ENCODE assay signal across 22 cellular contexts in genomic region chrX:38183577-38183976, GRCh38. TPM values are rescaled to one million over a fixed set of nuclear protein-coding genes. Genes with fewer than 3 reads are reported as not detected.
DNase-seq lines count a peak whose midpoint lies in the region; ATAC-seq, FAIRE-seq and TF ChIP-seq lines count a peak whose summit lies in the region.
"Had no signal": no experiment of that assay in that cellular context is flagged by ENCODE, and none has a peak within 500 bp of the region (broad histone marks: within the 10 kb centered on the region; RNA-seq: fewer than 3 reads in every experiment).

No MANE protein-coding gene starts in this region.

- CTCF ChIA-PET in IMR-90 (lab: Yijun Ruan, JAX), result interaction anchor here (1.0 kb wide), 2 partner anchors 9 to 143 kb away, joined by 4 read pairs; partner anchors contain the start of gene RPGR

- H2AK5ac ChIP-seq in IMR-90 (ENCODE audit: low read depth, low read length) (no peak overlapping the region), H9 (ENCODE audit: insufficient read length, low read length) (no peak overlapping the region)

- H3K36me3 Mint-ChIP-seq in astrocyte (ENCODE audit: low read depth, unreplicated experiment), result no peaks in the 10 kb centered on the region
- no peaks in the 10 kb centered on the region; a peak in 2 of 7 replicates for H3K36me3 Mint-ChIP-seq in H9 (ENCODE audit: insufficient read depth in 1 of 3, low read depth in 3 of 3)
- no peaks in the 10 kb centered on the region for H3K36me3 Mint-ChIP-seq in T-helper 2 cell treated with Interferon-gamma antibody and Interleukin-4, amounts not matched to agents 5 μg/mL and 100 μg/mL, for 36 hours (ENCODE audit: low read depth)
- H3K36me3 Mint-ChIP-seq: CD4-positive, alpha-beta memory T cell had no signal

- H3K4me1 ChIP-seq in IMR-90 (ENCODE audit: control insufficient read depth, insufficient read depth, low read length), result no peaks in the 10 kb centered on the region
- H3K4me1 ChIP-seq in astrocyte (ENCODE audit: insufficient read depth, low read length), result no peaks in the 10 kb centered on the region
- no peaks in the 10 kb centered on the region for H3K4me1 ChIP-seq in H9 (ENCODE audit: insufficient read depth, low read length)
- H3K4me1 ChIP-seq: Peyer's patch had no signal

- H3K4me3 ChIP-seq in AG10803 (ENCODE audit: low read length), result no peak overlapping the region
- no peak overlapping the region for H3K4me3 ChIP-seq in IMR-90 (ENCODE audit: insufficient read depth, low read depth, low read length)
- H3K4me3 ChIP-seq in astrocyte (ENCODE audit: insufficient read depth, low read depth, low read length), result no peak overlapping the region
- H3K4me3 ChIP-seq in fibroblast of the aortic adventitia (ENCODE audit: low read depth, low read length), result no peak overlapping the region
- H3K4me3 ChIP-seq: BLaER1, MG63, Peyer's patch, SK-N-MC had no signal

- intact Hi-C loops in IMR-90 (cut with micrococcal nuclease), result no loop called here

- H3K27me3 Mint-ChIP-seq in astrocyte (ENCODE audit: low read depth, unreplicated experiment) (no peaks in the 10 kb centered on the region), H9 (ENCODE audit: low read depth) (peaks cover 1% of the 10 kb centered on the region; the same call in 1 of the 2 replicates)
- H3K27me3 Mint-ChIP-seq in T-helper 2 cell treated with Interferon-gamma antibody and Interleukin-4, amounts not matched to agents 5 μg/mL and 100 μg/mL, for 36 hours (ENCODE audit: low read depth), result peaks cover 3% of the 10 kb centered on the region

- H3K79me1 ChIP-seq in IMR-90 (ENCODE audit: low read depth in 1 of 2, low read length in 2 of 2) (no peaks in the 10 kb centered on the region), H9 (ENCODE audit: insufficient read depth, low read depth, low read length, poor library complexity, severe bottlenecking) (no peaks in the 10 kb centered on the region)

- peaks cover 13% of the 10 kb centered on the region for H3K79me2 ChIP-seq in astrocyte (ENCODE audit: insufficient read depth, low read length)
- H3K79me2 ChIP-seq in H9 (ENCODE audit: insufficient read depth, low read length), result no peaks in the 10 kb centered on the region

- H3K27ac Mint-ChIP-seq in astrocyte (ENCODE audit: unreplicated experiment) (no peak overlapping the region), H9 (no peak overlapping the region)
- no peak overlapping the region for H3K27ac Mint-ChIP-seq in T-helper 2 cell treated with Interferon-gamma antibody and Interleukin-4, amounts not matched to agents 5 μg/mL and 100 μg/mL, for 36 hours
- H3K27ac Mint-ChIP-seq: CD4-positive, alpha-beta memory T cell; HFFc6 had no signal

- H3K4me3 Mint-ChIP-seq in astrocyte (ENCODE audit: unreplicated experiment) (no peak overlapping the region), H9 (no peak overlapping the region)
- H3K4me3 Mint-ChIP-seq in T-helper 2 cell treated with Interferon-gamma antibody and Interleukin-4, amounts not matched to agents 5 μg/mL and 100 μg/mL, for 36 hours, result no peak overlapping the region
- H3K4me3 Mint-ChIP-seq: CD4-positive, alpha-beta memory T cell; HFFc6 had no signal

- H3K9me1 ChIP-seq in IMR-90 (ENCODE audit: insufficient read depth, low read length), result no peaks in the 10 kb centered on the region

- no peak overlapping the region for H2BK5ac ChIP-seq in IMR-90 (ENCODE audit: low read depth, low read length, poor library complexity, severe bottlenecking)
- no peak overlapping the region for H2BK5ac ChIP-seq in H9 (ENCODE audit: insufficient read length, low read length)

- TF ChIP-seq RAD21 in IMR-90 (IDR thresholded peaks at IDR 0.05; ENCODE audit: low read length), result no peak

- POLR2A ChIA-PET in IMR-90 (lab: Charles Lee; ENCODE audit: unreplicated experiment), result no interaction called here

- dilution Hi-C loops in IMR-90 (cut with HindIII; ENCODE audit: low sequenced_read_pairs, unreplicated experiment), result no loop called here

- H2BK20ac ChIP-seq in IMR-90 (ENCODE audit: low read depth, low read length), result no peak overlapping the region
- H2BK20ac ChIP-seq in H9 (ENCODE audit: low read depth, low read length, poor library complexity, severe bottlenecking), result no peak overlapping the region

- H4K8ac ChIP-seq in IMR-90 (ENCODE audit: low read depth in 2 of 2, low read length in 2 of 2), result no peak overlapping the region
- no peak overlapping the region for H4K8ac ChIP-seq in H9 (replicated peaks; ENCODE audit: insufficient read length, low read depth, low read length)

- 0 out of 2 replicates have a peak, but pooled peaks cover 3% of the 10 kb centered on the region for H4K20me1 ChIP-seq in IMR-90 (ENCODE audit: insufficient read depth, low read length)
- H4K20me1 ChIP-seq in astrocyte (ENCODE audit: insufficient read depth, low read length), result peaks cover 3% of the 10 kb centered on the region
- no peaks in the 10 kb centered on the region for H4K20me1 ChIP-seq in H9 (ENCODE audit: control insufficient read depth, insufficient read depth, insufficient read length)
- H4K20me1 ChIP-seq: BLaER1 had no signal

- in situ Hi-C loops in IMR-90 (cut with MboI; ENCODE audit: low sequenced_read_pairs), result no loop called here

- TF ChIP-seq POLR2A in IMR-90 (IDR thresholded peaks at IDR 0.05; ENCODE audit: low read depth, low read length), result no peak

- no TSS peak for BruUV-seq in IMR-90 (replicated peaks; lab: Mats Ljungman, UMichigan)

- H3T11ph ChIP-seq in H9 (ENCODE audit: low read length), result no peak overlapping the region

- WGBS in IMR-90 (ENCODE audit: extremely low coverage in 2 of 2, insufficient read length in 1 of 2), 2 experiments, result 17% methylated on average over 1 of the region's 1 CpG; no CpG with 5 or more reads in 1 of the 2 experiments
- WGBS in H9 (ENCODE audit: extremely low coverage, insufficient read length, low lambda C conversion rate), result no CpG with 5 or more reads among the region's 1 CpG

- no peak overlapping the region for H3K4me2 ChIP-seq in IMR-90 (ENCODE audit: low read depth, low read length)
- H3K4me2 ChIP-seq in astrocyte (ENCODE audit: low read length), result no peak overlapping the region
- no peak overlapping the region for H3K4me2 ChIP-seq in H9 (ENCODE audit: insufficient read depth, insufficient read length, low read length)
- H3K4me2 ChIP-seq: BLaER1 had no signal

- H2BK15ac ChIP-seq in IMR-90 (ENCODE audit: low read depth, low read length) (no peak overlapping the region), H9 (ENCODE audit: low read depth, low read length) (no peak overlapping the region)

- H2AK9ac ChIP-seq in IMR-90 (replicated peaks; ENCODE audit: low read depth, low read length, poor library complexity), result no peak overlapping the region

- H3K23me2 ChIP-seq in H9 (ENCODE audit: insufficient read length, low read depth, low read length, poor library complexity, severe bottlenecking), result no peaks in the 10 kb centered on the region

- H3K14ac ChIP-seq in IMR-90 (replicated peaks; ENCODE audit: low read depth, low read length), result no peak overlapping the region
- H3K14ac ChIP-seq in H9 (ENCODE audit: insufficient read depth, low read length), result no peak overlapping the region

- peak; percentile 78 for FAIRE-seq in astrocyte (lab: Jason Lieb, UNC)

- H2BK120ac ChIP-seq in IMR-90 (ENCODE audit: low read depth, low read length) (no peak overlapping the region), H9 (ENCODE audit: low read depth, low read length, poor library complexity, severe bottlenecking) (no peak overlapping the region)

- no peak; the same call in 1 of the 2 replicates for ATAC-seq in IMR-90 (ENCODE audit: low read depth)
- ATAC-seq: Right ventricle myocardium inferior had no signal

- no peak for TF ChIP-seq CTCF in AG10803 (conservative IDR thresholded peaks at IDR 0.05; ENCODE audit: low read length)
- TF ChIP-seq CTCF in IMR-90 (conservative IDR thresholded peaks at IDR 0.05; ENCODE audit: low read depth, low read length), result no peak
- TF ChIP-seq CTCF in astrocyte (IDR thresholded peaks at IDR 0.05; ENCODE audit: insufficient read depth, low read depth, low read length), result no peak
- TF ChIP-seq CTCF in fibroblast of the aortic adventitia (IDR thresholded peaks at IDR 0.05; ENCODE audit: insufficient read depth, low read length), result no peak
- no peak for TF ChIP-seq CTCF in H9 (conservative IDR thresholded peaks at IDR 0.05)

- H3K4me1 Mint-ChIP-seq in astrocyte (ENCODE audit: low read depth, unreplicated experiment) (peaks cover 4% of the 10 kb centered on the region), H9 (no peaks in the 10 kb centered on the region)
- H3K4me1 Mint-ChIP-seq in T-helper 2 cell treated with Interferon-gamma antibody and Interleukin-4, amounts not matched to agents 5 μg/mL and 100 μg/mL, for 36 hours (ENCODE audit: low read depth), result no peaks in the 10 kb centered on the region
- H3K4me1 Mint-ChIP-seq: CD4-positive, alpha-beta memory T cell had no signal

- no peak overlapping the region for H3K23ac ChIP-seq in IMR-90 (ENCODE audit: low read depth, low read length)
- no peak overlapping the region for H3K23ac ChIP-seq in H9 (ENCODE audit: insufficient read length, low read depth, low read length)

- H3K36me3 ChIP-seq in IMR-90 (ENCODE audit: control insufficient read depth, insufficient read depth, low read length) (no peaks in the 10 kb centered on the region), astrocyte (ENCODE audit: insufficient read depth, low read length) (no peaks in the 10 kb centered on the region)
- H3K36me3 ChIP-seq: BLaER1, MG63, Peyer's patch had no signal

- H4K5ac ChIP-seq in IMR-90 (ENCODE audit: low read depth, low read length) (no peak overlapping the region), H9 (ENCODE audit: insufficient read length, low read depth, low read length) (no peak overlapping the region)

- no peak overlapping the region for H2BK12ac ChIP-seq in H9 (ENCODE audit: insufficient read length, low read depth, low read length)

- no peak overlapping the region for H3K27ac ChIP-seq in IMR-90 (ENCODE audit: insufficient read depth, low read length)
- H3K27ac ChIP-seq in astrocyte (ENCODE audit: low read depth, low read length), result no peak overlapping the region
- no peak overlapping the region for H3K27ac ChIP-seq in H9 (ENCODE audit: insufficient read length, low read depth, low read length)
- H3K27ac ChIP-seq: BLaER1, Peyer's patch, SK-N-MC had no signal

- no peak overlapping the region for H3K9ac ChIP-seq in IMR-90 (ENCODE audit: low read depth, low read length)
- H3K9ac ChIP-seq in astrocyte (ENCODE audit: low read length), result no peak overlapping the region
- H3K9ac ChIP-seq in H9 (ENCODE audit: extremely low read depth, insufficient read length, low read length), result no peak overlapping the region
- H3K9ac ChIP-seq: BLaER1 had no signal

- H2AFZ ChIP-seq in IMR-90 (replicated peaks; ENCODE audit: low read length, poor library complexity), result no peak overlapping the region
- H2AFZ ChIP-seq in astrocyte (ENCODE audit: low read depth, low read length), result no peak overlapping the region
- H2AFZ ChIP-seq in H9 (ENCODE audit: low read length), result no peak overlapping the region

- H3K18ac ChIP-seq in IMR-90 (ENCODE audit: low read depth, low read length) (no peak overlapping the region), H9 (ENCODE audit: insufficient read length, low read depth, low read length) (no peak overlapping the region)

- H3K9me3 ChIP-seq in IMR-90 (ENCODE audit: control insufficient read depth, insufficient read depth, low read length), result no peaks in the 10 kb centered on the region; the same call in 1 of the 2 replicates
- H3K9me3 ChIP-seq in astrocyte (ENCODE audit: insufficient read depth, low read depth, low read length), result no peaks in the 10 kb centered on the region
- H3K9me3 ChIP-seq in H9 (ENCODE audit: control insufficient read depth, low read depth, low read length), result no peaks in the 10 kb centered on the region
- H3K9me3 ChIP-seq: BLaER1, MG63, Peyer's patch had no signal

- H3K56ac ChIP-seq in IMR-90 (ENCODE audit: extremely low read depth, insufficient read depth, low read length) (no peak overlapping the region), H9 (ENCODE audit: insufficient read length, low read depth, low read length) (no peak overlapping the region)

- H3K9me3 Mint-ChIP-seq in astrocyte (ENCODE audit: unreplicated experiment), result no peaks in the 10 kb centered on the region
- H3K9me3 Mint-ChIP-seq in H9, result peaks cover 31 to 33% of the 10 kb centered on the region in 2 experiments
- H3K9me3 Mint-ChIP-seq in T-helper 2 cell treated with Interferon-gamma antibody and Interleukin-4, amounts not matched to agents 5 μg/mL and 100 μg/mL, for 36 hours, result no peaks in the 10 kb centered on the region
- H3K9me3 Mint-ChIP-seq: CD4-positive, alpha-beta memory T cell; HFFc6 had no signal

- H3K4ac ChIP-seq in IMR-90 (ENCODE audit: low read depth, low read length), result no peak overlapping the region
- no peak overlapping the region for H3K4ac ChIP-seq in H9 (ENCODE audit: low read depth, low read length)

- H3K27me3 ChIP-seq in IMR-90 (ENCODE audit: control insufficient read depth, insufficient read depth, low read length) (peaks cover 4% of the 10 kb centered on the region), astrocyte (ENCODE audit: insufficient read depth, low read length) (no peaks in the 10 kb centered on the region), H9 (ENCODE audit: insufficient read depth, low read length) (no peaks in the 10 kb centered on the region)
- H3K27me3 ChIP-seq: BLaER1, MG63, Peyer's patch had no signal

- DNase-seq in AG10803 (ENCODE audit: low read depth) (peak; percentile 50), IMR-90 (peak; percentile 52), astrocyte (ENCODE audit: low read depth) (peak; percentile 55), fibroblast of the aortic adventitia (ENCODE audit: low read depth) (peak; percentile 45), H9 (no peak)
- no peak for DNase-seq in stimulated activated naive CD4-positive, alpha-beta T cell treated with Interleukin-2 at 50 U/mL for 16 hours (lab: John Stamatoyannopoulos, UW)
- no peak for DNase-seq in T-helper 2 cell treated with Interferon-gamma antibody and Interleukin-4, amounts not matched to agents 5 μg/mL and 100 μg/mL, for 36 hours (ENCODE audit: low spot score)
- no peak for DNase-seq in stimulated activated CD4-positive, alpha-beta T cell treated with anti-CD3 and anti-CD28 coated beads, Interleukin-15, amount 100 ng/mL, for 24 hours
- DNase-seq: CD4-positive, alpha-beta memory T cell; EL; HFFc6; MG63; NCI-H1048; NCI-H1436; NCI-H2029 treated with DMSO at 0.1 percent for 48 hours; NCI-H2171; NCI-H526; Peyer's patch had no signal

- H4K91ac ChIP-seq in IMR-90 (ENCODE audit: insufficient read depth, low read depth, low read length) (no peak overlapping the region), H9 (ENCODE audit: insufficient read length, low read depth, low read length) (no peak overlapping the region)

RNA-seq across cellular contexts. Expression of gene SRPX, which starts 37.1 kb away (rescaled TPM):
- total RNA-seq in IMR-90 (2012; rRNA removed) (35.5 and 39.2 TPM in 2 replicates), astrocyte (60.1 and 67.7 TPM in 2 replicates), fibroblast of the aortic adventitia (ENCODE audit: low replicate concordance) (142 and 242 TPM in 2 replicates), H9 (2021) (2.5 and 2.8 TPM in 2 replicates)
- polyA plus RNA-seq in IMR-90 (2012; rRNA removed), result 67.6 and 81.5 TPM in 2 replicates
- 73.6 and 78.2 TPM in 2 replicates for polyA plus RNA-seq in IMR-90 (2012; cell fraction: cytosol; rRNA removed)
- 31.5 and 60.3 TPM in 2 replicates for polyA plus RNA-seq in IMR-90 (2012; cell fraction: nucleus; rRNA removed; ENCODE audit: low replicate concordance)
- total RNA-seq: CD4-positive, alpha-beta memory T cell; HT-29 had no signal

Comparison
In these comparisons a context has a peak if more than half of its experiments do, and no peak if none do; other contexts are left out.
1. DNase-seq: peak in AG10803 (single experiment), IMR-90 (single experiment), astrocyte (single experiment) and fibroblast of the aortic adventitia (single experiment); none in H9 (single experiment), stimulated activated naive CD4-positive, alpha-beta T cell treated with Interleukin-2 at 50 U/mL for 16 hours (single experiment), T-helper 2 cell treated with Interferon-gamma antibody and Interleukin-4, amounts not matched to agents 5 μg/mL and 100 μg/mL, for 36 hours (single experiment) and stimulated activated CD4-positive, alpha-beta T cell treated with anti-CD3 and anti-CD28 coated beads, Interleukin-15, amount 100 ng/mL, for 24 hours (single experiment).